In genomic region chr4:67704843-67705242, GRCh38 we compare ENCODE assay signal across 30 cellular contexts. TPM values are rescaled to one million over a fixed set of nuclear protein-coding genes. Genes with fewer than 3 reads are reported as not detected.
DNase-seq lines count a peak whose midpoint lies in the region; ATAC-seq, FAIRE-seq and TF ChIP-seq lines count a peak whose summit lies in the region.
"Had no signal": no experiment of that assay in that cellular context is flagged by ENCODE, and none has a peak within 500 bp of the region (broad histone marks: within the 10 kb centered on the region; RNA-seq: fewer than 3 reads in every experiment).

No MANE protein-coding gene starts in this region.

- FAIRE-seq in GM19239 (lab: Jason Lieb, UNC) = peak; percentile 18
- FAIRE-seq: HTR-8/SVneo had no signal

- peaks cover 66% of the 10 kb centered on the region for H3K36me3 Mint-ChIP-seq in activated CD8-positive, alpha-beta T cell treated with anti-CD3 and anti-CD28 coated beads, Interleukin-2, amount 10 ng/mL, durations not matched to agents 7 days and 5 days (ENCODE audit: low read depth)
- peaks cover 46% of the 10 kb centered on the region for H3K36me3 Mint-ChIP-seq in activated CD8-positive, alpha-beta T cell treated with anti-CD3 and anti-CD28 coated beads for 36 hours (ENCODE audit: low read depth)
- peaks cover 81% of the 10 kb centered on the region for H3K36me3 Mint-ChIP-seq in activated T-helper 17 cell treated with anti-CD3 and anti-CD28 coated beads, Interleukin-2, amount 50 U/mL, for 72 hours (ENCODE audit: low read depth)
- H3K36me3 Mint-ChIP-seq in neural crest cell (ENCODE audit: low read depth) = peaks cover 26% of the 10 kb centered on the region
- H3K36me3 Mint-ChIP-seq in HFFc6 (ENCODE audit: low read depth) = peaks cover 38% of the 10 kb centered on the region

- H3K27me3 Mint-ChIP-seq in activated CD8-positive, alpha-beta T cell treated with anti-CD3 and anti-CD28 coated beads, Interleukin-2, amount 10 ng/mL, durations not matched to agents 7 days and 5 days (ENCODE audit: low read depth) = no peaks in the 10 kb centered on the region
- no peaks in the 10 kb centered on the region for H3K27me3 Mint-ChIP-seq in activated CD8-positive, alpha-beta T cell treated with anti-CD3 and anti-CD28 coated beads for 36 hours
- no peaks in the 10 kb centered on the region for H3K27me3 Mint-ChIP-seq in activated T-helper 17 cell treated with anti-CD3 and anti-CD28 coated beads, Interleukin-2, amount 50 U/mL, for 72 hours
- H3K27me3 Mint-ChIP-seq in neural crest cell (ENCODE audit: low read depth) (no peaks in the 10 kb centered on the region), HFFc6 (ENCODE audit: insufficient read depth) (no peaks in the 10 kb centered on the region)
- H3K27me3 Mint-ChIP-seq: CD4-positive, alpha-beta T cell had no signal

- H3K4me1 Mint-ChIP-seq in activated CD8-positive, alpha-beta T cell treated with anti-CD3 and anti-CD28 coated beads, Interleukin-2, amount 10 ng/mL, durations not matched to agents 7 days and 5 days (ENCODE audit: low read depth) = peaks cover 41% of the 10 kb centered on the region
- H3K4me1 Mint-ChIP-seq in activated CD8-positive, alpha-beta T cell treated with anti-CD3 and anti-CD28 coated beads for 36 hours (ENCODE audit: low read depth) = peaks cover 51% of the 10 kb centered on the region
- H3K4me1 Mint-ChIP-seq in activated T-helper 17 cell treated with anti-CD3 and anti-CD28 coated beads, Interleukin-2, amount 50 U/mL, for 72 hours = peaks cover 25% of the 10 kb centered on the region
- peaks cover 14% of the 10 kb centered on the region for H3K4me1 Mint-ChIP-seq in neural crest cell
- H3K4me1 Mint-ChIP-seq in HFFc6 (ENCODE audit: low read depth) = peaks cover 39% of the 10 kb centered on the region

- peak overlapping the region; percentile 5 for H3K27ac Mint-ChIP-seq in activated CD8-positive, alpha-beta T cell treated with anti-CD3 and anti-CD28 coated beads, Interleukin-2, amount 10 ng/mL, durations not matched to agents 7 days and 5 days
- H3K27ac Mint-ChIP-seq in activated CD8-positive, alpha-beta T cell treated with anti-CD3 and anti-CD28 coated beads for 36 hours = no peak overlapping the region
- no peak overlapping the region for H3K27ac Mint-ChIP-seq in activated T-helper 17 cell treated with anti-CD3 and anti-CD28 coated beads, Interleukin-2, amount 50 U/mL, for 72 hours
- H3K27ac Mint-ChIP-seq in neural crest cell (ENCODE audit: unreplicated experiment) (no peak overlapping the region), HFFc6 (no peak overlapping the region)

- no peak overlapping the region for H3K4me3 Mint-ChIP-seq in activated CD8-positive, alpha-beta T cell treated with anti-CD3 and anti-CD28 coated beads, Interleukin-2, amount 10 ng/mL, durations not matched to agents 7 days and 5 days
- no peak overlapping the region for H3K4me3 Mint-ChIP-seq in activated CD8-positive, alpha-beta T cell treated with anti-CD3 and anti-CD28 coated beads for 36 hours
- H3K4me3 Mint-ChIP-seq in activated T-helper 17 cell treated with anti-CD3 and anti-CD28 coated beads, Interleukin-2, amount 50 U/mL, for 72 hours = peak overlapping the region; percentile 37
- H3K4me3 Mint-ChIP-seq in neural crest cell = peak overlapping the region; percentile 1
- H3K4me3 Mint-ChIP-seq in HFFc6 = no peak overlapping the region
- H3K4me3 Mint-ChIP-seq: CD4-positive, alpha-beta T cell had no signal

- ATAC-seq in activated CD8-positive, alpha-beta T cell treated with anti-CD3 and anti-CD28 coated beads, Interleukin-2, amount 10 ng/mL, durations not matched to agents 7 days and 5 days = no peak
- ATAC-seq in activated CD8-positive, alpha-beta T cell treated with anti-CD3 and anti-CD28 coated beads for 36 hours = no peak
- ATAC-seq in activated T-helper 17 cell treated with anti-CD3 and anti-CD28 coated beads, Interleukin-2, amount 50 U/mL, for 72 hours (replicated peaks) = no peak
- no peak for ATAC-seq in HG03139 (IDR thresholded peaks at IDR 0.05; ENCODE audit: unreplicated experiment)
- ATAC-seq: PC-3, SK-N-SH treated with all-trans-retinoic acid at 6 μM for 48 hours had no signal

- H3K9me3 Mint-ChIP-seq in activated CD8-positive, alpha-beta T cell treated with anti-CD3 and anti-CD28 coated beads, Interleukin-2, amount 10 ng/mL, durations not matched to agents 7 days and 5 days (ENCODE audit: insufficient read depth) = peaks cover 30% of the 10 kb centered on the region
- H3K9me3 Mint-ChIP-seq in activated CD8-positive, alpha-beta T cell treated with anti-CD3 and anti-CD28 coated beads for 36 hours = peaks cover 14% of the 10 kb centered on the region
- H3K9me3 Mint-ChIP-seq in activated T-helper 17 cell treated with anti-CD3 and anti-CD28 coated beads, Interleukin-2, amount 50 U/mL, for 72 hours = peaks cover 4% of the 10 kb centered on the region
- H3K9me3 Mint-ChIP-seq in neural crest cell (peaks cover 7% of the 10 kb centered on the region), HFFc6 (peaks cover 4% of the 10 kb centered on the region; the same call in 1 of the 2 replicates)

- POLR2A ChIA-PET in activated CD8-positive, alpha-beta T cell treated with anti-CD3 and anti-CD28 coated beads, Interleukin-2, amount 10 ng/mL, durations not matched to agents 7 days and 5 days (lab: Charles Lee) = no interaction called here
- POLR2A ChIA-PET in activated CD8-positive, alpha-beta T cell treated with anti-CD3 and anti-CD28 coated beads for 36 hours (lab: Charles Lee) = no interaction called here

- intact Hi-C loops in activated CD8-positive, alpha-beta T cell treated with anti-CD3 and anti-CD28 coated beads for 36 hours (cut with micrococcal nuclease) = loop anchor here (5.0 kb wide), 1 partner anchor 158 kb away; the partner anchor contains the start of gene CENPC

- DNase-seq in activated CD8-positive, alpha-beta T cell treated with anti-CD3 and anti-CD28 coated beads, Interleukin-2, amount 10 ng/mL, durations not matched to agents 7 days and 5 days = no peak
- no peak for DNase-seq in activated CD8-positive, alpha-beta T cell treated with anti-CD3 and anti-CD28 coated beads for 36 hours
- DNase-seq in GM19239 (ENCODE audit: insufficient read length, low spot score) (no peak), neural crest cell (ENCODE audit: low read depth, low spot score) (no peak), SK-N-DZ (ENCODE audit: low spot score) (no peak), HFFc6 (no peak)
- DNase-seq: 8988T; ACHN; CD4-positive, alpha-beta T cell; COR-L47; DMS53; GM23248; H7; MV-4-11; NCI-H1105 treated with DMSO at 0.1 percent for 48 hours; NCI-H146; NCI-H1930; NCI-H2107; NCI-H524; NCI-H748 treated with DMSO at 0.1 percent for 48 hours; NK-92 treated with Interleukin-12 subunit alpha and Interleukin-12 subunit beta, amount 100 ng/mL, for 24 hours; PC-3 had no signal

- CTCF ChIA-PET in activated CD8-positive, alpha-beta T cell treated with anti-CD3 and anti-CD28 coated beads, Interleukin-2, amount 10 ng/mL, durations not matched to agents 7 days and 5 days (lab: Charles Lee) = interaction anchor here (1.2 kb wide), 1 partner anchor 42 kb away, joined by 3 read pairs; no protein-coding TSS in a partner anchor
- CTCF ChIA-PET in activated CD8-positive, alpha-beta T cell treated with anti-CD3 and anti-CD28 coated beads for 36 hours (lab: Charles Lee) = no interaction called here

- TF ChIP-seq CTCF in activated CD8-positive, alpha-beta T cell treated with anti-CD3 and anti-CD28 coated beads for 36 hours (IDR thresholded peaks at IDR 0.05) = no peak
- TF ChIP-seq CTCF in neural crest cell (conservative IDR thresholded peaks at IDR 0.05) = no peak
- TF ChIP-seq CTCF in HFFc6 (IDR thresholded peaks at IDR 0.05) = no peak

RNA-seq across cellular contexts. Expression of gene UBA6, which starts 3.9 kb away (rescaled TPM):
- total RNA-seq in activated CD8-positive, alpha-beta T cell treated with anti-CD3 and anti-CD28 coated beads, Interleukin-2, amount 10 ng/mL, durations not matched to agents 7 days and 5 days = 10 to 100 TPM; 90.8 to 91.1 TPM
- total RNA-seq in activated CD8-positive, alpha-beta T cell treated with anti-CD3 and anti-CD28 coated beads for 36 hours = 10 to 100 TPM; 81.2 to 87.5 TPM
- 100 to 1,000 TPM in 1 of 2 donors, 10 to 100 TPM in 1; 95.9 to 103 TPM for total RNA-seq in activated T-helper 17 cell treated with anti-CD3 and anti-CD28 coated beads, Interleukin-2, amount 50 U/mL, for 72 hours
- 72.9 and 78.1 TPM in 2 replicates for total RNA-seq in neural crest cell
- polyA plus RNA-seq in SK-N-DZ (2014; cell fraction: cytosol; rRNA removed) = 50.4 and 118 TPM in 2 replicates
- 23.1 and 25.2 TPM in 2 replicates for polyA plus RNA-seq in SK-N-DZ (2014; cell fraction: nucleus; rRNA removed)
- total RNA-seq in HFFc6 (2021; fragmentation: NEBNext Ultra II Directional; extraction: Animal tissue kit (Norgen Biotek cat#: 25700)) = 100 to 1,000 TPM in 2 of 6 experiments, 10 to 100 TPM in 4; 84.7 to 137 (median 94.7) TPM

RNA-seq across cellular contexts. Expression of gene GNRHR, which starts 49.3 kb away (rescaled TPM):
- total RNA-seq in activated CD8-positive, alpha-beta T cell treated with anti-CD3 and anti-CD28 coated beads, Interleukin-2, amount 10 ng/mL, durations not matched to agents 7 days and 5 days = not detected
- not detected for total RNA-seq in activated CD8-positive, alpha-beta T cell treated with anti-CD3 and anti-CD28 coated beads for 36 hours
- total RNA-seq in activated T-helper 17 cell treated with anti-CD3 and anti-CD28 coated beads, Interleukin-2, amount 50 U/mL, for 72 hours = not detected
- total RNA-seq in neural crest cell = not detected in 2 replicates
- polyA plus RNA-seq in SK-N-DZ (2014; cell fraction: cytosol; rRNA removed) = not detected in 2 replicates
- polyA plus RNA-seq in SK-N-DZ (2014; cell fraction: nucleus; rRNA removed) = not detected in 2 replicates
- not detected for total RNA-seq in HFFc6 (2021; fragmentation: NEBNext Ultra II Directional; extraction: Animal tissue kit (Norgen Biotek cat#: 25700))
- total RNA-seq: CD4-positive, alpha-beta T cell; Daoy; G401; GM23248; H7; M059J; PC-3 had no signal
- polyA plus RNA-seq: BJ had no signal

Comparison
In these comparisons a context has a peak if more than half of its experiments do, and no peak if none do; other contexts are left out.
1. H3K4me3 Mint-ChIP-seq: peak in activated T-helper 17 cell treated with anti-CD3 and anti-CD28 coated beads, Interleukin-2, amount 50 U/mL, for 72 hours (single experiment) and neural crest cell (single experiment); none in activated CD8-positive, alpha-beta T cell treated with anti-CD3 and anti-CD28 coated beads, Interleukin-2, amount 10 ng/mL, durations not matched to agents 7 days and 5 days (single experiment), activated CD8-positive, alpha-beta T cell treated with anti-CD3 and anti-CD28 coated beads for 36 hours (single experiment) and HFFc6 (single experiment).